ENCODE assay signal across 1 cellular context in genomic region chr18:45167109-45167551, GRCh38.
TF ChIP-seq lines count a peak whose summit lies in the region.

No MANE protein-coding gene starts in this region.

TF ChIP-seq in GM12878, 131 proteins besides CTCF, POLR2A, EP300 and RAD21:
- TF ChIP-seq ATF7 (IDR thresholded peaks at IDR 0.05; ENCODE audit: low read depth) (no peak), RFX5 (IDR thresholded peaks at IDR 0.05; ENCODE audit: low read depth, low read length) (no peak), ELK1 (IDR thresholded peaks at IDR 0.05; ENCODE audit: low read depth, low read length) (no peak), GATAD2B (conservative IDR thresholded peaks at IDR 0.05; ENCODE audit: low read depth) (no peak), DPF2 (IDR thresholded peaks at IDR 0.05) (no peak), FOXK2 (IDR thresholded peaks at IDR 0.05) (no peak), STAT3 (IDR thresholded peaks at IDR 0.05; ENCODE audit: low read depth, low read length) (no peak), YY1 (IDR thresholded peaks at IDR 0.05; ENCODE audit: low read depth, low read length) (no peak), SUPT20H (IDR thresholded peaks at IDR 0.05; ENCODE audit: borderline replicate concordance, control insufficient read depth, low read depth, low read length) (no peak), MYC (IDR thresholded peaks at IDR 0.05; ENCODE audit: insufficient read depth, insufficient read length, insufficient replicate concordance, low read length, severe bottlenecking) (no peak), ATF2 (IDR thresholded peaks at IDR 0.05; ENCODE audit: low read length) (peak; percentile 40; the same call in 1 of the 2 replicates), ETV6 (conservative IDR thresholded peaks at IDR 0.05 in 1 of 2, IDR thresholded peaks at IDR 0.05 in 1 of 2; ENCODE audit: borderline replicate concordance in 1 of 2, low read depth in 1 of 2) (peak in 1 of 2 experiments; percentile 40; a peak in 1 of 4 replicates), GABPA (IDR thresholded peaks at IDR 0.05; ENCODE audit: low read depth) (0 out of 2 replicates have a peak, but pooled peaks have one; percentile 21), SPI1 (IDR thresholded peaks at IDR 0.05; ENCODE audit: borderline replicate concordance, insufficient read depth, low read depth, low read length) (0 out of 2 replicates have a peak, but pooled peaks have one; percentile 10), CREM (IDR thresholded peaks at IDR 0.05; ENCODE audit: low read depth) (peak; percentile 55; the same call in 1 of the 2 replicates), CREB1 (IDR thresholded peaks at IDR 0.05; ENCODE audit: low read depth) (peak; percentile 59; the same call in 1 of the 2 replicates), EZH2 (IDR thresholded peaks at IDR 0.05; ENCODE audit: borderline replicate concordance, control insufficient read depth, low read depth, low read length) (no peak), SKIL (IDR thresholded peaks at IDR 0.05; ENCODE audit: low read depth, poor library complexity, severe bottlenecking) (no peak), EGR1 (IDR thresholded peaks at IDR 0.05; ENCODE audit: borderline replicate concordance in 1 of 2, low read depth in 2 of 2, low read length in 2 of 2) (no peak), BCL11A (IDR thresholded peaks at IDR 0.05; ENCODE audit: low read depth, low read length) (0 out of 2 replicates have a peak, but pooled peaks have one; percentile 11), RB1 (IDR thresholded peaks at IDR 0.05; ENCODE audit: borderline replicate concordance) (no peak), NFIC (IDR thresholded peaks at IDR 0.05; ENCODE audit: low read depth, low read length) (peak; percentile 71; the same call in 1 of the 2 replicates), HDGF (IDR thresholded peaks at IDR 0.05) (no peak), CBFB (IDR thresholded peaks at IDR 0.05; ENCODE audit: low read depth) (0 out of 2 replicates have a peak, but pooled peaks have one; percentile 37), BCL3 (IDR thresholded peaks at IDR 0.05; ENCODE audit: borderline replicate concordance, insufficient read depth, low read depth, low read length, poor library complexity, severe bottlenecking) (no peak), JUND (IDR thresholded peaks at IDR 0.05; ENCODE audit: low read depth, low read length) (no peak), JUNB (IDR thresholded peaks at IDR 0.05) (peak; percentile 80), IRF4 (IDR thresholded peaks at IDR 0.05; ENCODE audit: low read depth, low read length) (0 out of 2 replicates have a peak, but pooled peaks have one; percentile 16), TAF1 (IDR thresholded peaks at IDR 0.05; ENCODE audit: borderline replicate concordance, low read depth, low read length) (no peak), USF1 (IDR thresholded peaks at IDR 0.05; ENCODE audit: borderline replicate concordance, extremely low read length, insufficient read depth, low read depth, low read length) (no peak), RUNX3 (IDR thresholded peaks at IDR 0.05; ENCODE audit: low read length) (peak; percentile 88), KAT2A (conservative IDR thresholded peaks at IDR 0.05; ENCODE audit: control insufficient read depth, low read depth, low read length) (no peak), TARDBP (IDR thresholded peaks at IDR 0.05; ENCODE audit: borderline replicate concordance) (no peak)
